9 cellular contexts compared by ENCODE assay signal in genomic region chr20:62131560-62132320, GRCh38. TPM values are rescaled to one million over a fixed set of nuclear protein-coding genes. Genes with fewer than 3 reads are reported as not detected.
DNase-seq lines count a peak whose midpoint lies in the region; ATAC-seq and TF ChIP-seq lines count a peak whose summit lies in the region.
"Had no signal": no experiment of that assay in that cellular context is flagged by ENCODE, and none has a peak within 500 bp of the region (broad histone marks: within the 10 kb centered on the region; RNA-seq: fewer than 3 reads in every experiment).

No MANE protein-coding gene starts in this region.

- H3K4me1 Mint-ChIP-seq in T-helper 17 cell, result peaks cover 25% of the 10 kb centered on the region

- peak overlapping the region; percentile 93 to 100 (median 98) for H3K4me2 ChIP-seq in BLaER1 treated with 17β-estradiol and CSF1 and Interleukin-3, amounts not matched to agents 10 nM and 100 nM

- H4K20me1 ChIP-seq in BLaER1 treated with 17β-estradiol and CSF1 and Interleukin-3, amounts not matched to agents 10 nM and 100 nM, result peaks cover 41 to 90% (median 69%) of the 10 kb centered on the region in 11 experiments

- H3K4me3 ChIP-seq in BLaER1 treated with 17β-estradiol and CSF1 and Interleukin-3, amounts not matched to agents 10 nM and 100 nM, result peak overlapping the region in 9 of 10 experiments; percentile 44 to 67 (median 52); a peak in 15 of 20 replicates
- no peak overlapping the region for H3K4me3 ChIP-seq in lung

- H3K27ac Mint-ChIP-seq in T-helper 17 cell, result peak overlapping the region; percentile 79

- WGBS in lung, 2 donors, result 92 to 93% methylated on average over 25 of the region's 25 CpGs

- peak overlapping the region; percentile 65 to 78 (median 73); a peak in 19 of 22 replicates for H3K9ac ChIP-seq in BLaER1 treated with 17β-estradiol and CSF1 and Interleukin-3, amounts not matched to agents 10 nM and 100 nM

- peak overlapping the region; percentile 62 to 86 (median 82) for H3K27ac ChIP-seq in BLaER1 treated with 17β-estradiol and CSF1 and Interleukin-3, amounts not matched to agents 10 nM and 100 nM
- peak overlapping the region; percentile 43 to 54 for H3K27ac ChIP-seq in lung (ENCODE audit: low read depth in 1 of 2, low read length in 1 of 2)

- H3K4me3 Mint-ChIP-seq in T-helper 17 cell, result peak overlapping the region; percentile 71

- ATAC-seq in T-helper 17 cell (no peak), lung (ENCODE audit: insufficient read depth, low FRiP score) (no peak), GM18867 (IDR thresholded peaks at IDR 0.05; ENCODE audit: unreplicated experiment) (no peak)

- peaks cover 6% of the 10 kb centered on the region for H3K36me3 Mint-ChIP-seq in T-helper 17 cell (ENCODE audit: low read depth)

- no peak for DNase-seq in T-helper 17 cell
- DNase-seq in lung (ENCODE audit: low spot score), result no peak
- DNase-seq in occipital lobe (lab: John Stamatoyannopoulos, UW), result no peak
- no peak for DNase-seq in GM03348 (ENCODE audit: low spot score)
- DNase-seq: C1 segment of cervical spinal cord, NCI-H526 treated with DMSO at 0.1 percent for 48 hours, SIG-M5 had no signal

- no peak for TF ChIP-seq CTCF in lung (IDR thresholded peaks at IDR 0.05; ENCODE audit: control extremely low read depth, extremely low read depth)

- no peaks in the 10 kb centered on the region for H3K27me3 ChIP-seq in BLaER1 treated with 17β-estradiol and CSF1 and Interleukin-3, amounts not matched to agents 10 nM and 100 nM
- no peaks in the 10 kb centered on the region for H3K27me3 ChIP-seq in lung (ENCODE audit: control insufficient read depth, insufficient read depth)

- no peaks in the 10 kb centered on the region for H3K9me3 ChIP-seq in BLaER1 treated with 17β-estradiol and CSF1 and Interleukin-3, amounts not matched to agents 10 nM and 100 nM (replicated peaks in 1 of 11)
- H3K9me3 ChIP-seq in T-helper 17 cell (ENCODE audit: control insufficient read depth, low read length, poor library complexity, severe bottlenecking) (no peaks in the 10 kb centered on the region), lung (ENCODE audit: control insufficient read depth in 2 of 2, insufficient read depth in 1 of 2, low read length in 1 of 2) (no peaks in the 10 kb centered on the region)

- H3K36me3 ChIP-seq in BLaER1 treated with 17β-estradiol and CSF1 and Interleukin-3, amounts not matched to agents 10 nM and 100 nM, result peaks cover 65 to 90% (median 78%) of the 10 kb centered on the region in 11 experiments
- H3K36me3 ChIP-seq in lung (ENCODE audit: control insufficient read depth in 2 of 2, insufficient read depth in 2 of 2, low read length in 2 of 2), result peaks cover 19 to 76% of the 10 kb centered on the region in 2 donors

- H3K27me3 Mint-ChIP-seq in T-helper 17 cell, result no peaks in the 10 kb centered on the region

- peaks cover 91 to 100% (median 98%) of the 10 kb centered on the region in 10 experiments for H3K4me1 ChIP-seq in BLaER1 treated with 17β-estradiol and CSF1 and Interleukin-3, amounts not matched to agents 10 nM and 100 nM
- H3K4me1 ChIP-seq in lung (ENCODE audit: control insufficient read depth in 2 of 2, insufficient read depth in 2 of 2, low read length in 2 of 2), result peaks cover 0 to 13% of the 10 kb centered on the region in 2 donors

RNA-seq across cellular contexts. Expression of gene LSM14B, which starts 9.5 kb away (rescaled TPM):
- total RNA-seq in T-helper 17 cell (10 to 100 TPM; 32.3 to 34.1 TPM), lung (10 to 100 TPM; 31.7 to 41.7 TPM), occipital lobe (92.6 TPM)
- 10 to 100 TPM; 16.4 to 24.0 TPM for polyA plus RNA-seq in lung

RNA-seq across cellular contexts. Expression of gene PSMA7, which starts 11.5 kb away (rescaled TPM):
- total RNA-seq in T-helper 17 cell, result 100 to 1,000 TPM; 144 to 158 TPM
- 100 to 1,000 TPM; 100 to 289 TPM for total RNA-seq in lung
- polyA plus RNA-seq in lung, result 100 to 1,000 TPM; 226 to 478 TPM
- 107 TPM for total RNA-seq in occipital lobe

RNA-seq across cellular contexts. Expression of gene SS18L1, which starts 11.8 kb away (rescaled TPM):
- total RNA-seq in T-helper 17 cell (10 to 100 TPM; 13.1 to 16.0 TPM), lung (10 to 100 TPM; 15.1 to 24.1 TPM), occipital lobe (75.0 TPM)
- 10 to 100 TPM in 1 of 2 donors, 1 to 10 TPM in 1; 7.2 to 14.6 TPM for polyA plus RNA-seq in lung

RNA-seq across cellular contexts. Expression of gene MTG2, which starts 51.1 kb away (rescaled TPM):
- total RNA-seq in T-helper 17 cell (10 to 100 TPM; 13.8 to 14.3 TPM), lung (10 to 100 TPM; 18.3 to 35.5 TPM), occipital lobe (14.8 TPM)
- polyA plus RNA-seq in lung, result 10 to 100 TPM; 23.4 to 33.7 TPM
